In the genomic region with DNA sequence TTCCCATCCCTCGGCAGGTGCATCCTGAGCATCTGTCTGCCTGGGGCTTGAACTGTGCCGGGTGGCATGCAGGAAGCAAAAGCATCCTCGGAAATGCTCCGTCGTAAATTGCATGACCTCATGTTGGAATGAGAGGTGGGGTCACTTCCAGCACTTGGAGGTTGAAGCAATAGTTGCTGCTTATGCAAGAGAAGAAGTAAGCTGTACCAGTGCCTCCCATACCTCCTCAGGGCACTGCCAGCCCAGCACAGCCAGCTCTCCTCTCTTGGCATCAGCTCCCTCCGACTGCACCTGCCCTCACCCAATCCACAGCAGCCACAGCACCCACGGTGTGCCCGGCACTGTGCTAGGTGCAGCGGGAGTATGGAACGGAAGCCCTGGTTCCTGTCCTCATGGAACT, we compare ENCODE assay signal across 20 cellular contexts. TPM values are rescaled to one million over a fixed set of nuclear protein-coding genes. Genes with fewer than 3 reads are reported as not detected.
DNase-seq lines count a peak whose midpoint lies in the region; ATAC-seq and TF ChIP-seq lines count a peak whose summit lies in the region.
"Had no signal": no experiment of that assay in that cellular context is flagged by ENCODE, and none has a peak within 500 bp of the region (broad histone marks: within the 10 kb centered on the region; RNA-seq: fewer than 3 reads in every experiment).

No MANE protein-coding gene starts in this region.

- H3K4me2 ChIP-seq in GM23338 = no peak overlapping the region

- no peaks in the 10 kb centered on the region for H3K27me3 ChIP-seq in GM23338 (ENCODE audit: insufficient read depth)
- H3K27me3 ChIP-seq: colonic mucosa, pancreas had no signal

- ATAC-seq in GM23338 (no peak), GM21529 (IDR thresholded peaks at IDR 0.05; ENCODE audit: unreplicated experiment) (no peak), sciatic nerve (no peak)
- peak; percentile 5 for ATAC-seq in stimulated activated memory B cell treated with anti-CD40 and anti-IgM and Interleukin-4, amounts not matched to agents 10 μg/mL and 1 μg/mL and 100 μg/mL, for 72 hours
- ATAC-seq: pancreas, Right ventricle myocardium inferior, T-cell had no signal

- DNase-seq in GM23338 (ENCODE audit: low spot score) = no peak
- peak; percentile 39 for DNase-seq in SK-N-DZ (ENCODE audit: low spot score)
- peak; percentile 21 for DNase-seq in fibroblast of the aortic adventitia (ENCODE audit: low read depth)
- DNase-seq in sciatic nerve (ENCODE audit: low spot score) = no peak
- no peak for DNase-seq in NCI-H2081 treated with DMSO at 0.1 percent for 48 hours (lab: John Stamatoyannopoulos, UW)
- DNase-seq: activated CD4-positive, alpha-beta memory T cell treated with anti-CD3 and anti-CD28 coated beads for 36 hours; activated naive CD4-positive, alpha-beta T cell treated with anti-CD3 and anti-CD28 coated beads, Interleukin-2, amount 50 U/mL, for 16 hours; activated T-cell treated with anti-CD3 and anti-CD28 coated beads, Interleukin-2, amount 50 U/mL, for 1 hour; BE2C; colonic mucosa; GDM1; NCI-H1417 treated with DMSO at 0.1 percent for 48 hours; pancreas; stimulated activated CD4-positive, alpha-beta T cell treated with anti-CD3 and anti-CD28 coated beads, Interleukin-4, amount 100 ng/mL, for 24 hours; T-cell; WERI-Rb-1 had no signal

- intact Hi-C loops in sciatic nerve (cut with DNase I) = no loop called here

- no peak for TF ChIP-seq CTCF in GM23338 (conservative IDR thresholded peaks at IDR 0.05; ENCODE audit: low read depth in 2 of 2)
- no peak for TF ChIP-seq CTCF in fibroblast of the aortic adventitia (IDR thresholded peaks at IDR 0.05; ENCODE audit: insufficient read depth, low read length)

- H3K4me3 ChIP-seq in GM23338 (no peak overlapping the region), fibroblast of the aortic adventitia (ENCODE audit: low read depth, low read length) (no peak overlapping the region)
- H3K4me3 ChIP-seq: colonic mucosa, pancreas had no signal

- peaks cover 28% of the 10 kb centered on the region for H3K4me1 Mint-ChIP-seq in GM23338
- no peaks in the 10 kb centered on the region for H3K4me1 Mint-ChIP-seq in stimulated activated memory B cell treated with anti-CD40 and anti-IgM and Interleukin-4, amounts not matched to agents 10 μg/mL and 1 μg/mL and 100 μg/mL, for 72 hours
- H3K4me1 Mint-ChIP-seq: T-cell had no signal

- no peaks in the 10 kb centered on the region; the same call in 2 of the 3 replicates for H3K9me3 Mint-ChIP-seq in GM23338
- H3K9me3 Mint-ChIP-seq in stimulated activated memory B cell treated with anti-CD40 and anti-IgM and Interleukin-4, amounts not matched to agents 10 μg/mL and 1 μg/mL and 100 μg/mL, for 72 hours = no peaks in the 10 kb centered on the region
- H3K9me3 Mint-ChIP-seq: activated CD4-positive, alpha-beta memory T cell treated with anti-CD3 and anti-CD28 coated beads for 36 hours; T-cell had no signal

- H3K27ac Mint-ChIP-seq in GM23338 = no peak overlapping the region
- no peak overlapping the region for H3K27ac Mint-ChIP-seq in stimulated activated memory B cell treated with anti-CD40 and anti-IgM and Interleukin-4, amounts not matched to agents 10 μg/mL and 1 μg/mL and 100 μg/mL, for 72 hours
- H3K27ac Mint-ChIP-seq: activated CD4-positive, alpha-beta memory T cell treated with anti-CD3 and anti-CD28 coated beads for 36 hours; T-cell had no signal

- peaks cover 26% of the 10 kb centered on the region for H3F3A ChIP-seq in GM23338 (replicated peaks; ENCODE audit: low read depth)

- no peak overlapping the region for H2AFZ ChIP-seq in GM23338

- peaks cover 23% of the 10 kb centered on the region for H3K36me3 ChIP-seq in GM23338 (ENCODE audit: insufficient read depth)
- H3K36me3 ChIP-seq: BE2C, colonic mucosa, pancreas had no signal

- H4K20me1 ChIP-seq in GM23338 (replicated peaks; ENCODE audit: insufficient read depth) = peaks cover 51% of the 10 kb centered on the region

- peaks cover 100% of the 10 kb centered on the region for H3K79me2 ChIP-seq in GM23338 (replicated peaks; ENCODE audit: insufficient read depth)

- H3K27ac ChIP-seq in GM23338 (ENCODE audit: low read depth) = 0 out of 2 replicates have a peak overlapping the region, but pooled peaks have one; percentile 14
- H3K27ac ChIP-seq: colonic mucosa, epithelial cell of prostate, pancreas, WERI-Rb-1 had no signal

- peaks cover 59% of the 10 kb centered on the region for H3K36me3 Mint-ChIP-seq in GM23338 (ENCODE audit: low read depth)
- no peaks in the 10 kb centered on the region for H3K36me3 Mint-ChIP-seq in stimulated activated memory B cell treated with anti-CD40 and anti-IgM and Interleukin-4, amounts not matched to agents 10 μg/mL and 1 μg/mL and 100 μg/mL, for 72 hours
- H3K36me3 Mint-ChIP-seq: activated CD4-positive, alpha-beta memory T cell treated with anti-CD3 and anti-CD28 coated beads for 36 hours; T-cell had no signal

- no peaks in the 10 kb centered on the region for H3K9me2 ChIP-seq in GM23338 (ENCODE audit: insufficient read depth)

- H3K4me3 Mint-ChIP-seq in GM23338 = no peak overlapping the region
- H3K4me3 Mint-ChIP-seq in stimulated activated memory B cell treated with anti-CD40 and anti-IgM and Interleukin-4, amounts not matched to agents 10 μg/mL and 1 μg/mL and 100 μg/mL, for 72 hours = no peak overlapping the region
- H3K4me3 Mint-ChIP-seq: activated CD4-positive, alpha-beta memory T cell treated with anti-CD3 and anti-CD28 coated beads for 36 hours; T-cell had no signal

- peaks cover 14% of the 10 kb centered on the region for H3K27me3 Mint-ChIP-seq in GM23338 (ENCODE audit: insufficient read depth, low read depth, poor library complexity)
- H3K27me3 Mint-ChIP-seq in stimulated activated memory B cell treated with anti-CD40 and anti-IgM and Interleukin-4, amounts not matched to agents 10 μg/mL and 1 μg/mL and 100 μg/mL, for 72 hours = peaks cover 34% of the 10 kb centered on the region

- peaks cover 23% of the 10 kb centered on the region for H3K4me1 ChIP-seq in GM23338 (ENCODE audit: insufficient read depth)
- H3K4me1 ChIP-seq: BE2C, colonic mucosa, pancreas had no signal

TF ChIP-seq in GM23338, 12 proteins besides CTCF, POLR2A, EP300 and RAD21 (continues in another document):
- TF ChIP-seq ZNF114 (CRISPR knock-in tag; IDR thresholded peaks at IDR 0.05) = no peak
- no peak for TF ChIP-seq EZH2 (IDR thresholded peaks at IDR 0.05; ENCODE audit: low read depth, unreplicated experiment)
- no peak for TF ChIP-seq EZH2phosphoT487 (IDR thresholded peaks at IDR 0.05; ENCODE audit: unreplicated experiment)
- no peak for TF ChIP-seq NANOG (IDR thresholded peaks at IDR 0.05; ENCODE audit: borderline replicate concordance)
- TF ChIP-seq, protein P1, sequence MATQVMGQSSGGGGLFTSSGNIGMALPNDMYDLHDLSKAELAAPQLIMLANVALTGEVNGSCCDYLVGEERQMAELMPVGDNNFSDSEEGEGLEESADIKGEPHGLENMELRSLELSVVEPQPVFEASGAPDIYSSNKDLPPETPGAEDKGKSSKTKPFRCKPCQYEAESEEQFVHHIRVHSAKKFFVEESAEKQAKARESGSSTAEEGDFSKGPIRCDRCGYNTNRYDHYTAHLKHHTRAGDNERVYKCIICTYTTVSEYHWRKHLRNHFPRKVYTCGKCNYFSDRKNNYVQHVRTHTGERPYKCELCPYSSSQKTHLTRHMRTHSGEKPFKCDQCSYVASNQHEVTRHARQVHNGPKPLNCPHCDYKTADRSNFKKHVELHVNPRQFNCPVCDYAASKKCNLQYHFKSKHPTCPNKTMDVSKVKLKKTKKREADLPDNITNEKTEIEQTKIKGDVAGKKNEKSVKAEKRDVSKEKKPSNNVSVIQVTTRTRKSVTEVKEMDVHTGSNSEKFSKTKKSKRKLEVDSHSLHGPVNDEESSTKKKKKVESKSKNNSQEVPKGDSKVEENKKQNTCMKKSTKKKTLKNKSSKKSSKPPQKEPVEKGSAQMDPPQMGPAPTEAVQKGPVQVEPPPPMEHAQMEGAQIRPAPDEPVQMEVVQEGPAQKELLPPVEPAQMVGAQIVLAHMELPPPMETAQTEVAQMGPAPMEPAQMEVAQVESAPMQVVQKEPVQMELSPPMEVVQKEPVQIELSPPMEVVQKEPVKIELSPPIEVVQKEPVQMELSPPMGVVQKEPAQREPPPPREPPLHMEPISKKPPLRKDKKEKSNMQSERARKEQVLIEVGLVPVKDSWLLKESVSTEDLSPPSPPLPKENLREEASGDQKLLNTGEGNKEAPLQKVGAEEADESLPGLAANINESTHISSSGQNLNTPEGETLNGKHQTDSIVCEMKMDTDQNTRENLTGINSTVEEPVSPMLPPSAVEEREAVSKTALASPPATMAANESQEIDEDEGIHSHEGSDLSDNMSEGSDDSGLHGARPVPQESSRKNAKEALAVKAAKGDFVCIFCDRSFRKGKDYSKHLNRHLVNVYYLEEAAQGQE (IDR thresholded peaks at IDR 0.05; ENCODE audit: unreplicated experiment) = no peak
- no peak for TF ChIP-seq ZNF331 (CRISPR knock-in tag; IDR thresholded peaks at IDR 0.05; ENCODE audit: low read depth)

RNA-seq across cellular contexts. Expression of gene TEAD4, which starts 11.5 kb away (rescaled TPM):
- total RNA-seq in GM23338 (2014; rRNA removed; shearing (Covaris generic)) = 137 and 145 TPM in 2 replicates
- polyA plus RNA-seq in GM23338 (2016; fragmentation: Nextera tagmentation; extraction: Ambion mirVana) = 56.0 and 68.1 TPM in 2 replicates
- 32.0 and 38.7 TPM in 2 replicates for polyA plus RNA-seq in SK-N-DZ (2014; cell fraction: cytosol; rRNA removed)
- polyA plus RNA-seq in SK-N-DZ (2014; cell fraction: nucleus; rRNA removed) = 18.9 and 26.2 TPM in 2 replicates
- total RNA-seq in fibroblast of the aortic adventitia (ENCODE audit: low replicate concordance) (14.6 and 18.9 TPM in 2 replicates), sciatic nerve (30.1 TPM)

Comparison
In these comparisons a context has a peak if more than half of its experiments do, and no peak if none do; other contexts are left out.
1. DNase-seq: peak in SK-N-DZ (single experiment) and fibroblast of the aortic adventitia (single experiment); none in GM23338 (single experiment), sciatic nerve (single experiment) and NCI-H2081 treated with DMSO at 0.1 percent for 48 hours (single experiment).